Comparison of ENCODE assay signal across 23 cellular contexts in genomic region chr7:34837316-34837715, GRCh38.
A peak's percentile ranks its signal among the peaks of the same experiment; 100 is the strongest.
DNase-seq lines count a peak whose midpoint lies in the region; ATAC-seq and TF ChIP-seq lines count a peak whose summit lies in the region.
"Had no signal": no experiment of that assay in that cellular context is flagged by ENCODE, and none has a peak within 500 bp of the region (broad histone marks: within the 10 kb centered on the region; RNA-seq: fewer than 3 reads in every experiment).

No MANE protein-coding gene starts in this region.

- H3K27ac ChIP-seq in HCT116 (ENCODE audit: low read depth, low read length) (no peak overlapping the region), PC-3 (ENCODE audit: low read length) (peak overlapping the region; percentile 27), GM23248 (no peak overlapping the region)
- H3K27ac ChIP-seq: HL-60, psoas muscle, SJSA1, tibial nerve, VCaP had no signal

- CTCF ChIA-PET in HCT116 (lab: Charles Lee) (no interaction called here), PC-3 (lab: Charles Lee) (no interaction called here)

- intact Hi-C loops in HCT116 (cut with micrococcal nuclease) (no loop called here), PC-3 (cut with micrococcal nuclease) (no loop called here)

- TF ChIP-seq CTCF in HCT116 (IDR thresholded peaks at IDR 0.05 in 2 of 3, conservative IDR thresholded peaks at IDR 0.05 in 1 of 3; ENCODE audit: borderline replicate concordance in 1 of 3, insufficient read depth in 1 of 3, low read depth in 2 of 3, low read length in 2 of 3) (no peak), PC-3 (conservative IDR thresholded peaks at IDR 0.05; ENCODE audit: low read depth, low read length) (no peak)

- H3K4me2 ChIP-seq in HCT116 (ENCODE audit: low read length), result peak overlapping the region; percentile 53
- H3K4me2 ChIP-seq in PC-3 (ENCODE audit: low read length), result peak overlapping the region; percentile 70
- no peak overlapping the region for H3K4me2 ChIP-seq in GM23248 (ENCODE audit: unreplicated experiment)

- ATAC-seq in HCT116 (0 out of 2 replicates have a peak, but pooled peaks have one; percentile 9), PC-3 (no peak), HG03342 (IDR thresholded peaks at IDR 0.05; ENCODE audit: unreplicated experiment) (no peak)
- ATAC-seq: psoas muscle, T-helper 17 cell had no signal

- H3K9me3 ChIP-seq in HCT116 (ENCODE audit: control insufficient read depth in 1 of 2, insufficient read depth in 1 of 2, low read depth in 1 of 2, low read length in 2 of 2), result no peaks in the 10 kb centered on the region
- H3K9me3 ChIP-seq in PC-3 (ENCODE audit: low read length), result no peaks in the 10 kb centered on the region
- no peaks in the 10 kb centered on the region for H3K9me3 ChIP-seq in GM23248 (ENCODE audit: low read depth)
- H3K9me3 ChIP-seq: psoas muscle, SJSA1, tibial nerve had no signal

- H3K4me1 ChIP-seq in HCT116 (ENCODE audit: control insufficient read depth in 1 of 2, insufficient read depth in 2 of 2, low read length in 2 of 2) (peaks cover 8 to 20% of the 10 kb centered on the region in 2 experiments; a peak in 3 of 4 replicates), PC-3 (ENCODE audit: insufficient read depth, low read length) (peaks cover 20% of the 10 kb centered on the region), GM23248 (ENCODE audit: insufficient read depth) (no peaks in the 10 kb centered on the region)
- H3K4me1 ChIP-seq: psoas muscle, SJSA1, tibial nerve had no signal

- H3K36me3 ChIP-seq in HCT116 (ENCODE audit: control insufficient read depth in 1 of 2, insufficient read depth in 2 of 2, low read length in 2 of 2) (no peaks in the 10 kb centered on the region), PC-3 (ENCODE audit: low read depth, low read length) (no peaks in the 10 kb centered on the region), GM23248 (ENCODE audit: low read depth) (no peaks in the 10 kb centered on the region)
- H3K36me3 ChIP-seq: SJSA1, tibial nerve had no signal

- H3K9me2 ChIP-seq in HCT116 (ENCODE audit: insufficient read depth), result no peaks in the 10 kb centered on the region
- H3K9me2 ChIP-seq in PC-3 (replicated peaks; ENCODE audit: low read length), result no peaks in the 10 kb centered on the region
- no peaks in the 10 kb centered on the region for H3K9me2 ChIP-seq in GM23248 (ENCODE audit: insufficient read depth)

- 29% methylated on average over 2 of the region's 2 CpGs for WGBS in GM23248 (ENCODE audit: low coverage in 1 of 2, low lambda C conversion rate in 2 of 2, missing lambda C conversion rate in 2 of 2), 2 experiments

- TF ChIP-seq POLR2A in HCT116 (IDR thresholded peaks at IDR 0.05; ENCODE audit: borderline replicate concordance, extremely low read depth, insufficient read depth, insufficient read length), result no peak

- no peaks in the 10 kb centered on the region for H3F3A ChIP-seq in PC-3 (ENCODE audit: low read length, unreplicated experiment)
- no peaks in the 10 kb centered on the region for H3F3A ChIP-seq in GM23248 (ENCODE audit: insufficient read depth)

- H3K9ac ChIP-seq in HCT116 (ENCODE audit: low read length), result no peak overlapping the region
- H3K9ac ChIP-seq in PC-3 (ENCODE audit: low read length), result no peak overlapping the region
- no peak overlapping the region for H3K9ac ChIP-seq in GM23248

- no peaks in the 10 kb centered on the region for H3K79me2 ChIP-seq in HCT116 (ENCODE audit: insufficient read depth, low read length)
- H3K79me2 ChIP-seq in PC-3 (ENCODE audit: low read length), result no peaks in the 10 kb centered on the region
- no peaks in the 10 kb centered on the region for H3K79me2 ChIP-seq in GM23248 (ENCODE audit: insufficient read depth)

- in situ Hi-C loops in GM23248 (cut with MboI), result no loop called here

- no peak overlapping the region for H3K4me3 ChIP-seq in HCT116 (replicated peaks in 1 of 2; ENCODE audit: low read depth in 1 of 2, low read length in 2 of 2)
- H3K4me3 ChIP-seq in PC-3 (ENCODE audit: low read length), result peak overlapping the region; percentile 2; the same call in 1 of the 2 replicates
- no peak overlapping the region for H3K4me3 ChIP-seq in GM23248
- H3K4me3 ChIP-seq: psoas muscle, SJSA1, tibial nerve had no signal

- H4K20me1 ChIP-seq in HCT116 (ENCODE audit: insufficient read depth), result no peaks in the 10 kb centered on the region
- no peaks in the 10 kb centered on the region for H4K20me1 ChIP-seq in PC-3 (ENCODE audit: low read length)
- no peaks in the 10 kb centered on the region for H4K20me1 ChIP-seq in GM23248 (ENCODE audit: insufficient read depth)

- DNase-seq in DMS153 (lab: John Stamatoyannopoulos, UW) (peak; percentile 57), HCT116 (ENCODE audit: low read depth, low spot score) (no peak), PC-3 (peak; percentile 45), islet precursor cell (peak; percentile 20), NCI-H1436 treated with DMSO at 0.1 percent for 48 hours (lab: John Stamatoyannopoulos, UW) (no peak), GM23248 (no peak)
- DNase-seq: activated CD4-positive, alpha-beta T cell treated with anti-CD3 and anti-CD28 coated beads, Interleukin-2, amount 50 U/mL, for 4 hours; activated CD8-positive, alpha-beta memory T cell treated with anti-CD3 and anti-CD28 coated beads, Interleukin-2, amount 50 U/mL, for 48 hours; activated effector memory CD4-positive, alpha-beta T cell treated with Interleukin-2 at 50 U/mL for 16 hours; AML-193; cortex of kidney; head of caudate nucleus; MV-4-11; NCI-H524 treated with DMSO at 0.1 percent for 48 hours; psoas muscle; small intestine; stimulated activated CD4-positive, alpha-beta T cell treated with anti-CD3 and anti-CD28 coated beads, Interleukin-4, amount 100 ng/mL, for 1 hour; T-helper 17 cell had no signal

- BruUV-seq in HCT116 (replicated peaks; lab: Mats Ljungman, UMichigan) (no TSS peak), PC-3 (replicated peaks; lab: Mats Ljungman, UMichigan) (no TSS peak)

- H2AFZ ChIP-seq in HCT116 (ENCODE audit: low read depth, low read length, poor library complexity, severe bottlenecking) (peak overlapping the region; percentile 93), PC-3 (ENCODE audit: low read length) (peak overlapping the region; percentile 59), GM23248 (no peak overlapping the region)

- H3K27me3 ChIP-seq in HCT116 (ENCODE audit: insufficient read depth, low read length) (no peaks in the 10 kb centered on the region), PC-3 (ENCODE audit: low read length) (no peaks in the 10 kb centered on the region), GM23248 (replicated peaks; ENCODE audit: insufficient read depth) (peaks cover 29% of the 10 kb centered on the region)
- H3K27me3 ChIP-seq: SJSA1, tibial nerve had no signal

- no peak for TF ChIP-seq RAD21 in HCT116 (IDR thresholded peaks at IDR 0.05; ENCODE audit: low read depth)

- POLR2A ChIA-PET in HCT116 (lab: Charles Lee), result interaction anchor here (1.0 to 3.0 kb wide), 3 partner anchors 8 to 15 kb away, joined by 3 to 16 read pairs (median 6); no protein-coding TSS in a partner anchor
- POLR2A ChIA-PET in PC-3 (lab: Charles Lee; ENCODE audit: unreplicated experiment), result no interaction called here

- RAD21 ChIA-PET in HCT116 (lab: Charles Lee; ENCODE audit: low non-redundant PET in 1 of 2, low total read pairs in 2 of 2, uncharacterized antibody in 2 of 2, unreplicated experiment in 2 of 2), result no interaction called here

TF ChIP-seq in HCT116, 20 proteins besides CTCF, POLR2A, EP300 and RAD21 (continues in another document):
- no peak for TF ChIP-seq CBX3 (IDR thresholded peaks at IDR 0.05; ENCODE audit: low read depth)
- TF ChIP-seq SRF (IDR thresholded peaks at IDR 0.05; ENCODE audit: low read depth), result no peak
- no peak for TF ChIP-seq CEBPB (IDR thresholded peaks at IDR 0.05; ENCODE audit: low read depth)
- TF ChIP-seq ZNF274 (IDR thresholded peaks at IDR 0.05; ENCODE audit: low read depth, low read length), result no peak
- no peak for TF ChIP-seq JUND (IDR thresholded peaks at IDR 0.05)
- TF ChIP-seq ZBTB33 (IDR thresholded peaks at IDR 0.05; ENCODE audit: extremely low read depth, insufficient replicate concordance, low read length), result no peak
- TF ChIP-seq POLR2AphosphoS5 (IDR thresholded peaks at IDR 0.05; ENCODE audit: low read depth, low read length), result no peak
- no peak for TF ChIP-seq ELF1 (IDR thresholded peaks at IDR 0.05; ENCODE audit: borderline replicate concordance, low read depth)
- TF ChIP-seq MAX (IDR thresholded peaks at IDR 0.05), result no peak
- TF ChIP-seq EZH2phosphoT487 (IDR thresholded peaks at IDR 0.05; ENCODE audit: borderline replicate concordance), result no peak
- TF ChIP-seq SP1 (IDR thresholded peaks at IDR 0.05; ENCODE audit: low read depth), result no peak
- TF ChIP-seq ATF3 (IDR thresholded peaks at IDR 0.05), result no peak
- TF ChIP-seq YY1 (IDR thresholded peaks at IDR 0.05; ENCODE audit: extremely low read depth, insufficient replicate concordance, low read depth, low read length), result no peak
- TF ChIP-seq FOSL1 (IDR thresholded peaks at IDR 0.05; ENCODE audit: low read depth), result no peak
- TF ChIP-seq TCF7L2 (IDR thresholded peaks at IDR 0.05; ENCODE audit: borderline replicate concordance, extremely low read depth, insufficient read depth, insufficient read length), result no peak

Comparison
In these comparisons a context has a peak if more than half of its experiments do, and no peak if none do; other contexts are left out.
1. DNase-seq: peak in DMS153 (single experiment), PC-3 (single experiment) and islet precursor cell (single experiment); none in HCT116 (single experiment), NCI-H1436 treated with DMSO at 0.1 percent for 48 hours (single experiment) and GM23248 (single experiment).